Comparison of ENCODE assay signal across 9 cellular contexts in the genomic region with DNA sequence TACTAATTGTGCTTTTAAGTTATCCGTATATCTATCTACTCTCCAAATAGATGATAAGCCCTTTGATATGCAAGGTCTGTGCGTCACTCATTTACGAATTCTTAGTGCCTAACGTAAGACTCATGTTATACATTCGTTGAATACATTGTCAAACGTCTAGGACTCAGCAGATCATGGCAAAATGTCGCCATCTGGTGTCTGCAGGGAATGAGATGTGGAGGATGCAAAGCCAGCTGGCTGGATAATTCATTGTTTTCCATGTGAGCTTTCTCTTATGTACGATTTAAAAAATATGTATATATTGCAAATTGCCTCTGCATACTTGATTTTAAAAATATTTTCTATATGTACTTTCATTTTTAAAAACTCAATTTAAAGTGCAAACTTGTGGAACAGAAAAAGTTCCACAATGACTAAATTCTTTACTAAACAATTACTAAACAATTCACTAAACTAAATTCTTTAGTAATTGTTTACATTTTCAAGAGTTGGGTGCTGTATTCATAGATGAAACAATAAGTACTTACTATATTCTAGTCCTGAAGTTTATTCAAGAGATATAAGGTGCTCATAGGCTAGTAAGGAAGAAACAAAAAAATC.
A peak's percentile ranks its signal among the peaks of the same experiment; 100 is the strongest.
DNase-seq lines count a peak whose midpoint lies in the region; ATAC-seq, FAIRE-seq and TF ChIP-seq lines count a peak whose summit lies in the region.
"Had no signal": no experiment of that assay in that cellular context is flagged by ENCODE, and none has a peak within 500 bp of the region (broad histone marks: within the 10 kb centered on the region; RNA-seq: fewer than 3 reads in every experiment).

No MANE protein-coding gene starts in this region.

- peak; percentile 80 for FAIRE-seq in GM18507 (lab: Jason Lieb, UNC)

- peak; percentile 57 for DNase-seq in AG10803 (ENCODE audit: low read depth)
- peak; percentile 11 for DNase-seq in GM18507 (ENCODE audit: extremely low spot score, insufficient read length, low read depth)
- peak; percentile 77 for DNase-seq in NCI-H1105 (lab: John Stamatoyannopoulos, UW)
- peak; percentile 31 for DNase-seq in T-helper 2 cell treated with Interferon-gamma antibody and Interleukin-4, amounts not matched to agents 5 μg/mL and 100 μg/mL, for 36 hours (ENCODE audit: low spot score)
- DNase-seq in astrocyte of the cerebellum (ENCODE audit: low read depth): peak; percentile 34
- peak; percentile 51 for DNase-seq in iPS DF 4.7 (ENCODE audit: extremely low read depth, low spot score)
- DNase-seq in stimulated activated CD4-positive, alpha-beta T cell treated with anti-CD3 and anti-CD28 coated beads, Interleukin-15, amount 100 ng/mL, for 24 hours: peak; percentile 65

- TF ChIP-seq CTCF in AG10803 (conservative IDR thresholded peaks at IDR 0.05; ENCODE audit: low read length): peak; percentile 92
- peak; percentile 85 for TF ChIP-seq CTCF in astrocyte of the cerebellum (IDR thresholded peaks at IDR 0.05; ENCODE audit: low read depth, low read length, missing control alignments)

- H3K4me3 ChIP-seq in AG10803 (ENCODE audit: low read length) (no peak overlapping the region), astrocyte of the cerebellum (ENCODE audit: low read depth, low read length) (no peak overlapping the region)

- H3K4me1 Mint-ChIP-seq in T-helper 2 cell treated with Interferon-gamma antibody and Interleukin-4, amounts not matched to agents 5 μg/mL and 100 μg/mL, for 36 hours (ENCODE audit: low read depth): peaks cover 3% of the 10 kb centered on the region

- peaks cover 9% of the 10 kb centered on the region for H3K27me3 Mint-ChIP-seq in T-helper 2 cell treated with Interferon-gamma antibody and Interleukin-4, amounts not matched to agents 5 μg/mL and 100 μg/mL, for 36 hours (ENCODE audit: low read depth)

- H3K36me3 Mint-ChIP-seq in T-helper 2 cell treated with Interferon-gamma antibody and Interleukin-4, amounts not matched to agents 5 μg/mL and 100 μg/mL, for 36 hours (ENCODE audit: low read depth): no peaks in the 10 kb centered on the region
- H3K36me3 Mint-ChIP-seq: stimulated activated effector memory CD8-positive, alpha-beta T cell treated with anti-CD3 and anti-CD28 coated beads, Interleukin-12 subunit alpha, Interleukin-12 subunit beta, amount 100 ng/mL, for 72 hours had no signal

- H3K9me3 Mint-ChIP-seq in T-helper 2 cell treated with Interferon-gamma antibody and Interleukin-4, amounts not matched to agents 5 μg/mL and 100 μg/mL, for 36 hours: no peaks in the 10 kb centered on the region
- H3K9me3 Mint-ChIP-seq: stimulated activated effector memory CD8-positive, alpha-beta T cell treated with anti-CD3 and anti-CD28 coated beads, Interleukin-12 subunit alpha, Interleukin-12 subunit beta, amount 100 ng/mL, for 72 hours had no signal

- no peak for ATAC-seq in HG02759 (IDR thresholded peaks at IDR 0.05; ENCODE audit: unreplicated experiment)
- ATAC-seq: stimulated activated effector memory CD8-positive, alpha-beta T cell treated with anti-CD3 and anti-CD28 coated beads, Interleukin-12 subunit alpha, Interleukin-12 subunit beta, amount 100 ng/mL, for 72 hours had no signal

- H3K4me3 Mint-ChIP-seq in T-helper 2 cell treated with Interferon-gamma antibody and Interleukin-4, amounts not matched to agents 5 μg/mL and 100 μg/mL, for 36 hours: no peak overlapping the region
- H3K4me3 Mint-ChIP-seq: stimulated activated effector memory CD8-positive, alpha-beta T cell treated with anti-CD3 and anti-CD28 coated beads, Interleukin-12 subunit alpha, Interleukin-12 subunit beta, amount 100 ng/mL, for 72 hours had no signal

- in situ Hi-C loops in astrocyte of the cerebellum (cut with HindIII; ENCODE audit: low sequenced_read_pairs): no loop called here

- H3K27ac Mint-ChIP-seq in T-helper 2 cell treated with Interferon-gamma antibody and Interleukin-4, amounts not matched to agents 5 μg/mL and 100 μg/mL, for 36 hours: no peak overlapping the region
- H3K27ac Mint-ChIP-seq: stimulated activated effector memory CD8-positive, alpha-beta T cell treated with anti-CD3 and anti-CD28 coated beads, Interleukin-12 subunit alpha, Interleukin-12 subunit beta, amount 100 ng/mL, for 72 hours had no signal

Comparison
In these comparisons a context has a peak if more than half of its experiments do, and no peak if none do; other contexts are left out.
1. DNase-seq: peak in every context shown above with its lines; median percentile 77 in NCI-H1105; 65 in stimulated activated CD4-positive, alpha-beta T cell treated with anti-CD3 and anti-CD28 coated beads, Interleukin-15, amount 100 ng/mL, for 24 hours; 57 in AG10803; 51 in iPS DF 4.7; 34 in astrocyte of the cerebellum; 31 in T-helper 2 cell treated with Interferon-gamma antibody and Interleukin-4, amounts not matched to agents 5 μg/mL and 100 μg/mL, for 36 hours; 11 in GM18507.